In the genomic region with DNA sequence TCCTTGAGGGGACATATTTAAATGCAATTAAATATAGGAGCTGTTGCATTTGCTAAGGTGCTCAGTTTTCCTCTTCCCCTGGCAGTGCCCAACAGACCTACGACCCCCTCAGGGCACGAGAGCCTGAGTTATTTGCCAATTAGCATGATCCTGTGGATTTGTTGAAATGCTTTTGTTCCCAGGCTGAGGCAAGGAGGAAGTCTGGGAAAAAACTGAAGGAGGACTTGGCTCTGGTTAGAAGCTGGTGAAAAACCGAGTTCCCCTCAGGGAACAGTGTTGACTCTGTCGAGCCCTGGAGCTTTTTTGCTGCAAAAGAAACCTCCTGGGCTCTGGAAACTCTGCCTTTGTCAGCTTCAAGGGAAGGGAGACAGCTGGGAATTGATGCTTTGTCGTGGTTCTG, we compare ENCODE assay signal across 29 cellular contexts.
DNase-seq lines count a peak whose midpoint lies in the region; FAIRE-seq and TF ChIP-seq lines count a peak whose summit lies in the region.
"Had no signal": no experiment of that assay in that cellular context is flagged by ENCODE, and none has a peak within 500 bp of the region (broad histone marks: within the 10 kb centered on the region; RNA-seq: fewer than 3 reads in every experiment).

No MANE protein-coding gene starts in this region.

- no peak overlapping the region for H3K27ac ChIP-seq in H1 (ENCODE audit: low read depth, low read length)
- H3K27ac ChIP-seq: BLaER1 treated with 17β-estradiol and CSF1 and Interleukin-3, amounts not matched to agents 10 nM and 100 nM; cardiac muscle cell; esophagus muscularis mucosa; upper lobe of left lung had no signal

- 37% methylated on average over 5 of the region's 5 CpGs; no CpG with 5 or more reads in 1 of the 2 experiments for WGBS in H1 (ENCODE audit: extremely low coverage in 1 of 2, insufficient coverage in 1 of 2, insufficient read length in 1 of 2, insufficient replicate concordance in 2 of 2, low coverage in 1 of 2, low lambda C conversion rate in 2 of 2, missing lambda C conversion rate in 1 of 2), 2 experiments

- no peak overlapping the region for H4K5ac ChIP-seq in H1 (ENCODE audit: insufficient read length, low read depth, low read length)

- H2AK5ac ChIP-seq in H1 (ENCODE audit: low read depth, low read length) = no peak overlapping the region

- H2BK5ac ChIP-seq in H1 (ENCODE audit: low read depth, low read length) = no peak overlapping the region; the same call in 1 of the 2 replicates

- H4K8ac ChIP-seq in H1 (ENCODE audit: extremely low read depth, insufficient read depth, low read length) = no peak overlapping the region

- FAIRE-seq in H1 (lab: Jason Lieb, UNC) = peak; percentile 55
- FAIRE-seq: GM12878 had no signal

- no peak overlapping the region for H3K14ac ChIP-seq in H1 (ENCODE audit: insufficient read length)

- POLR2A ChIA-PET in H1 (lab: Charles Lee; ENCODE audit: partially characterized antibody) = interaction anchor here (1.0 kb wide), 1 partner anchor 31 kb away, joined by 3 read pairs; no protein-coding TSS in a partner anchor

- no peak overlapping the region for H2BK20ac ChIP-seq in H1 (ENCODE audit: low read length)

- TF ChIP-seq CTCF in H1 (IDR thresholded peaks at IDR 0.05; ENCODE audit: control extremely low read depth in 1 of 3, insufficient read depth in 1 of 3, low read depth in 1 of 3, low read length in 3 of 3) (no peak), mesothelial cell of epicardium (IDR thresholded peaks at IDR 0.05; ENCODE audit: unreplicated experiment) (no peak)

- H4K20me1 ChIP-seq in H1 (replicated peaks in 1 of 2; ENCODE audit: control insufficient read depth in 1 of 2, insufficient read depth in 2 of 2, low read length in 2 of 2) = no peaks in the 10 kb centered on the region
- H4K20me1 ChIP-seq: BLaER1 treated with 17β-estradiol and CSF1 and Interleukin-3, amounts not matched to agents 10 nM and 100 nM had no signal

- peak overlapping the region; percentile 43 for H2AFZ ChIP-seq in H1 (ENCODE audit: low read length)

- no peak overlapping the region for H3K23ac ChIP-seq in H1 (ENCODE audit: insufficient read length)

- peaks cover 0 to 12% (median 3%) of the 10 kb centered on the region in 4 experiments; a peak in 4 of 7 replicates for H3K4me1 ChIP-seq in H1 (replicated peaks in 1 of 4; ENCODE audit: control insufficient read depth in 3 of 4, insufficient read depth in 4 of 4, low read length in 3 of 4)
- H3K4me1 ChIP-seq: esophagus muscularis mucosa, upper lobe of left lung had no signal

- H3K27me3 Mint-ChIP-seq in mesothelial cell of epicardium (ENCODE audit: low read depth) = no peaks in the 10 kb centered on the region
- H3K27me3 Mint-ChIP-seq: activated naive CD8-positive, alpha-beta T cell treated with anti-CD3 and anti-CD28 coated beads for 36 hours had no signal

- no peak overlapping the region for H3K9ac ChIP-seq in H1 (replicated peaks in 1 of 4; ENCODE audit: extremely low read depth in 1 of 4, low read depth in 3 of 4, low read length in 3 of 4)
- H3K9ac ChIP-seq: BLaER1 treated with 17β-estradiol and CSF1 and Interleukin-3, amounts not matched to agents 10 nM and 100 nM had no signal

- no peak overlapping the region for H2BK12ac ChIP-seq in H1 (ENCODE audit: low read depth, low read length)

- CTCF ChIA-PET in H1 (lab: Charles Lee; ENCODE audit: partially characterized antibody) = interaction anchor here (0.7 to 5.8 kb wide), 6 partner anchors 10 to 259 kb away, joined by 3 to 45 read pairs (median 4); no protein-coding TSS in a partner anchor

- peak overlapping the region; percentile 48 for H3K27ac Mint-ChIP-seq in mesothelial cell of epicardium
- H3K27ac Mint-ChIP-seq: activated naive CD8-positive, alpha-beta T cell treated with anti-CD3 and anti-CD28 coated beads for 36 hours; nephron had no signal

- no peak for TF ChIP-seq EP300 in H1 (IDR thresholded peaks at IDR 0.05; ENCODE audit: borderline replicate concordance in 1 of 2, low read depth in 2 of 2, low read length in 2 of 2)

- no peak overlapping the region for H3K18ac ChIP-seq in H1 (ENCODE audit: extremely low read depth, low read length)

- no peaks in the 10 kb centered on the region for H3K79me2 ChIP-seq in H1 (ENCODE audit: control insufficient read depth in 1 of 2, insufficient read depth in 2 of 2, low read length in 2 of 2)

- no peak overlapping the region for H3K4ac ChIP-seq in H1 (replicated peaks; ENCODE audit: insufficient read length, low read depth, low read length)

- peaks cover 36% of the 10 kb centered on the region for H3K9me3 Mint-ChIP-seq in mesothelial cell of epicardium

- H3K23me2 ChIP-seq in H1 (ENCODE audit: low read depth, low read length) = no peaks in the 10 kb centered on the region

- H3K4me1 Mint-ChIP-seq in mesothelial cell of epicardium = peaks cover 11% of the 10 kb centered on the region
- H3K4me1 Mint-ChIP-seq: nephron had no signal

- no peaks in the 10 kb centered on the region for H3K9me3 ChIP-seq in H1 (ENCODE audit: insufficient read depth in 2 of 2, low read depth in 1 of 2, low read length in 1 of 2)

- DNase-seq in H7 (peak; percentile 59), NCI-H146 (lab: John Stamatoyannopoulos, UW) (peak; percentile 51), H1 (ENCODE audit: low read depth in 1 of 2, low spot score in 2 of 2) (peak in 1 of 2 experiments; percentile 17), mesothelial cell of epicardium (ENCODE audit: low spot score in 2 of 2, unreplicated experiment in 2 of 2) (no peak), inferior parietal cortex (ENCODE audit: extremely low spot score) (no peak), AG08396 (ENCODE audit: low spot score) (no peak)
- no peak for DNase-seq in activated CD4-positive, alpha-beta T cell treated with anti-CD3 and anti-CD28 coated beads, Interleukin-2, amount 50 U/mL, for 4 hours
- DNase-seq: activated CD4-positive, alpha-beta T cell treated with anti-CD3 and anti-CD28 coated beads for 4 hours; activated CD8-positive, alpha-beta memory T cell treated with anti-CD3 and anti-CD28 coated beads for 24 hours; activated effector memory CD4-positive, alpha-beta T cell treated with Interleukin-2 at 50 U/mL for 16 hours; activated naive CD8-positive, alpha-beta T cell treated with anti-CD3 and anti-CD28 coated beads for 36 hours; cortex of kidney; EL; foreskin fibroblast; KG1; MM.1S; NCI-H2171 treated with DMSO at 0.1 percent for 48 hours; NCI-H524; NK-92 treated with Interleukin-12 subunit alpha and Interleukin-12 subunit beta, amount 100 ng/mL, for 24 hours; Right ventricle myocardium superior; stimulated activated CD4-positive, alpha-beta T cell treated with anti-CD3 and anti-CD28 coated beads, Interleukin-15, amount 100 ng/mL, for 24 hours; stimulated activated CD4-positive, alpha-beta T cell treated with anti-CD3 and anti-CD28 coated beads, Interleukin-4, amount 100 ng/mL, for 4 hours; SW 1271; upper lobe of left lung had no signal

- H3K36me3 ChIP-seq in H7 (replicated peaks; ENCODE audit: control insufficient read depth, insufficient read depth, low read length) = no peaks in the 10 kb centered on the region
- H3K36me3 ChIP-seq in H1 (ENCODE audit: control insufficient read depth in 2 of 4, insufficient read depth in 4 of 4, low read length in 3 of 4) = no peaks in the 10 kb centered on the region
- H3K36me3 ChIP-seq: BLaER1 treated with 17β-estradiol and CSF1 and Interleukin-3, amounts not matched to agents 10 nM and 100 nM; cardiac muscle cell; esophagus muscularis mucosa; upper lobe of left lung had no signal

- H3K56ac ChIP-seq in H1 (replicated peaks; ENCODE audit: insufficient read length, low read depth, low read length) = no peak overlapping the region

- H3K79me1 ChIP-seq in H1 (ENCODE audit: low read depth, low read length) = no peaks in the 10 kb centered on the region

- no peak overlapping the region for H4K91ac ChIP-seq in H1 (replicated peaks; ENCODE audit: insufficient read length, low read length)

- no peak overlapping the region for H2BK15ac ChIP-seq in H1 (ENCODE audit: low read length)

- TF ChIP-seq RAD21 in H1 (IDR thresholded peaks at IDR 0.05 in 1 of 2, conservative IDR thresholded peaks at IDR 0.05 in 1 of 2; ENCODE audit: low read depth in 2 of 2, low read length in 2 of 2) = no peak

- no peak for TF ChIP-seq POLR2A in H1 (IDR thresholded peaks at IDR 0.05; ENCODE audit: control extremely low read depth in 1 of 2, low read depth in 2 of 2, low read length in 2 of 2)

- peaks cover 11% of the 10 kb centered on the region for H3K36me3 Mint-ChIP-seq in mesothelial cell of epicardium

- no peak overlapping the region for H2BK120ac ChIP-seq in H1 (replicated peaks; ENCODE audit: low read depth, low read length)

- H3K4me3 ChIP-seq in H7 (ENCODE audit: insufficient read depth, low read depth, low read length) (no peak overlapping the region), H1 (ENCODE audit: extremely low read depth in 1 of 4, insufficient read depth in 2 of 4, low read depth in 3 of 4, low read length in 4 of 4) (no peak overlapping the region)
- H3K4me3 ChIP-seq: BLaER1 treated with 17β-estradiol and CSF1 and Interleukin-3, amounts not matched to agents 10 nM and 100 nM; cardiac muscle cell; esophagus muscularis mucosa; GM12878; upper lobe of left lung had no signal

- 0 out of 4 replicates have a peak overlapping the region, but pooled peaks of 1 of the 2 experiments have one; percentile 0 for H3K4me2 ChIP-seq in H1 (ENCODE audit: insufficient read depth in 1 of 2, low read depth in 2 of 2, low read length in 2 of 2)
- H3K4me2 ChIP-seq: BLaER1 treated with 17β-estradiol and CSF1 and Interleukin-3, amounts not matched to agents 10 nM and 100 nM had no signal

- no peak overlapping the region for H3K4me3 Mint-ChIP-seq in mesothelial cell of epicardium
- H3K4me3 Mint-ChIP-seq: activated naive CD8-positive, alpha-beta T cell treated with anti-CD3 and anti-CD28 coated beads for 36 hours; nephron had no signal

- no peaks in the 10 kb centered on the region for H3K27me3 ChIP-seq in H7 (ENCODE audit: control insufficient read depth, insufficient read depth, low read length)
- no peaks in the 10 kb centered on the region for H3K27me3 ChIP-seq in H1 (replicated peaks in 1 of 4; ENCODE audit: control insufficient read depth in 3 of 4, extremely low read depth in 1 of 4, insufficient read depth in 3 of 4, low read length in 3 of 4)
- H3K27me3 ChIP-seq: BLaER1 treated with 17β-estradiol and CSF1 and Interleukin-3, amounts not matched to agents 10 nM and 100 nM; cardiac muscle cell; esophagus muscularis mucosa; upper lobe of left lung had no signal

TF ChIP-seq in H1, 55 proteins besides CTCF, POLR2A, EP300 and RAD21:
- no peak for TF ChIP-seq BCL11A (IDR thresholded peaks at IDR 0.05; ENCODE audit: low read depth in 2 of 2, low read length in 2 of 2)

Comparison
In these comparisons a context has a peak if more than half of its experiments do, and no peak if none do; other contexts are left out.
1. DNase-seq: peak in H7 (single experiment) and NCI-H146 (single experiment); none in mesothelial cell of epicardium (0 of 2), activated CD4-positive, alpha-beta T cell treated with anti-CD3 and anti-CD28 coated beads, Interleukin-2, amount 50 U/mL, for 4 hours (0 of 2), inferior parietal cortex (single experiment) and AG08396 (single experiment).